In the genomic region with DNA sequence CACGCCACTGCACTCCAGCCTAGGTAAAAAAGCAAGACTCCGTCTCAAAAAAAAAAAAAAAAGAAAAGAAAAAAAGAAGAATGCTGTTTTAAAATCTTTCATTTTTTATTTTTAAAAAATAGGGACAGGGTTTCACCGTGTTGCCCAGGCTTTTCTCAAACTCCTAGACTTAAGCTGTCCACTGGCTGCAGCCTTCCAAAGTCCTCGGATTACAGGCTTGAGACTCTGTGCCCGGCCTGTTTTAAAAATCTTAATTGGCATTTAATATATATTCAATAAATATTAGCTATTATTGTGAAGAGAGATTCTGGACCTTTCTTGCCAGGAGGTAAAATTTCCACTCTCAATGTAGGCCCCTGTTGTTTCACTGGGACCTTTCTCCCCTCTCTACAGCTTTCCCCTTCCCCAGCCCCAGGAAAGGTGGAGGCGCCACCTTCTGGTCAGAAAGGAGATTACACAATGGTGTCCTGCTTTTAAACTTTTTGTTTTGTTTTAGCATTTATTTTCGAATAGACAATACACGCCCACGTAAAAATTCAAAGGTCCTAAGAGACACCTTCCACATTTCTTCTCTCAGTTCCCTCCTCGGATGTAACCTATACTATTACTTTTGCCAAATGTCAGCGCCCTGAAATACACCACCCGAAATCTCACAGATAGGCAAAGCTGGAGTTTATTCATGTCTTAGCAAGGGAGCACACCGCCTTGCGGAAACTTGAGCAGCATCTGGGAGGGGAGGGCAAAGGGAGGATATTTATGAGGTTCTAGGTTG, we compare ENCODE assay signal across 8 cellular contexts.
DNase-seq lines count a peak whose midpoint lies in the region; ATAC-seq and TF ChIP-seq lines count a peak whose summit lies in the region.

No MANE protein-coding gene starts in this region.

- DNase-seq in NCI-H748 (lab: John Stamatoyannopoulos, UW; ENCODE audit: unreplicated experiment) (peak; percentile 12), NCI-H748 treated with DMSO at 0.1 percent for 48 hours (lab: John Stamatoyannopoulos, UW) (no peak), LoVo (ENCODE audit: low spot score) (peak; percentile 67), WERI-Rb-1 (peak; percentile 39), kidney tubule cell (ENCODE audit: low spot score) (peak; percentile 59)
- DNase-seq in central memory CD4-positive, alpha-beta T cell, result peak; percentile 53
- peak; percentile 68 to 73 for DNase-seq in stimulated activated CD4-positive, alpha-beta T cell treated with anti-CD3 and anti-CD28 coated beads, Interleukin-2, amount 100 ng/mL, for 48 hours

- no peaks in the 10 kb centered on the region for H3K9me3 ChIP-seq in WERI-Rb-1 (ENCODE audit: severe bottlenecking)

- H3K27ac ChIP-seq in WERI-Rb-1, result no peak overlapping the region

- ATAC-seq in HG03135 (IDR thresholded peaks at IDR 0.05; ENCODE audit: unreplicated experiment), result no peak

- H3K4me3 ChIP-seq in WERI-Rb-1 (ENCODE audit: low read depth, low read length), result peak overlapping the region; percentile 24; the same call in 1 of the 2 replicates

- TF ChIP-seq CTCF in WERI-Rb-1 (IDR thresholded peaks at IDR 0.05; ENCODE audit: low read depth, low read length), result peak; percentile 70

- peaks cover 3% of the 10 kb centered on the region for H3K27me3 ChIP-seq in WERI-Rb-1 (ENCODE audit: insufficient read depth, low read depth, severe bottlenecking)

- H3K36me3 ChIP-seq in WERI-Rb-1, result no peaks in the 10 kb centered on the region
